1 cellular context compared by ENCODE assay signal in genomic region chr2:217090884-217091283, GRCh38.
TF ChIP-seq lines count a peak whose summit lies in the region.

No MANE protein-coding gene starts in this region.

TF ChIP-seq in SK-N-SH treated with all-trans-retinoic acid at 6 μM for 48 hours, 23 proteins besides CTCF, POLR2A, EP300 and RAD21 (continued from another document):
- no peak for TF ChIP-seq OSR1 (CRISPR knock-in tag; IDR thresholded peaks at IDR 0.05)
